Comparison of ENCODE assay signal across 1 cellular context in genomic region chr14:45134051-45134958, GRCh38.
TF ChIP-seq lines count a peak whose summit lies in the region.

FKBP3 (minus strand) TSS chr14:45134481; CDS start chr14:45134456, 25 bp downstream.

TF ChIP-seq in K562, 482 proteins besides CTCF, POLR2A, EP300 and RAD21 (continued from another document and continues in another):
- TF ChIP-seq ZNF253 (CRISPR knock-in tag; conservative IDR thresholded peaks at IDR 0.05) = no peak
- TF ChIP-seq SAP30 (IDR thresholded peaks at IDR 0.05; ENCODE audit: borderline replicate concordance, insufficient read depth, low read depth, low read length, poor library complexity, severe bottlenecking) = no peak
- TF ChIP-seq, protein P1, sequence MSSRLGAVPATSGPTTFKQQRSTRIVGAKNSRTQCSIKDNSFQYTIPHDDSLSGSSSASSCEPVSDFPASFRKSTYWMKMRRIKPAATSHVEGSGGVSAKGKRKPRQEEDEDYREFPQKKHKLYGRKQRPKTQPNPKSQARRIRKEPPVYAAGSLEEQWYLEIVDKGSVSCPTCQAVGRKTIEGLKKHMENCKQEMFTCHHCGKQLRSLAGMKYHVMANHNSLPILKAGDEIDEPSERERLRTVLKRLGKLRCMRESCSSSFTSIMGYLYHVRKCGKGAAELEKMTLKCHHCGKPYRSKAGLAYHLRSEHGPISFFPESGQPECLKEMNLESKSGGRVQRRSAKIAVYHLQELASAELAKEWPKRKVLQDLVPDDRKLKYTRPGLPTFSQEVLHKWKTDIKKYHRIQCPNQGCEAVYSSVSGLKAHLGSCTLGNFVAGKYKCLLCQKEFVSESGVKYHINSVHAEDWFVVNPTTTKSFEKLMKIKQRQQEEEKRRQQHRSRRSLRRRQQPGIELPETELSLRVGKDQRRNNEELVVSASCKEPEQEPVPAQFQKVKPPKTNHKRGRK (tag; IDR thresholded peaks at IDR 0.05) = no peak
- TF ChIP-seq SNRNP70 (optimal IDR thresholded peaks at IDR 0.05; ENCODE audit: low read depth, low read length) = no peak
- TF ChIP-seq ZC3H11A (IDR thresholded peaks at IDR 0.05; ENCODE audit: low read depth, low read length) = no peak
- no peak; the same call in 1 of the 2 replicates for TF ChIP-seq ESRRA (IDR thresholded peaks at IDR 0.05; ENCODE audit: borderline replicate concordance, low read depth)
- TF ChIP-seq ZNF766 (CRISPR knock-in tag; conservative IDR thresholded peaks at IDR 0.05) = no peak
- TF ChIP-seq FOS (IDR thresholded peaks at IDR 0.05; ENCODE audit: extremely low read depth, insufficient read length) = peak; percentile 72
- TF ChIP-seq, protein P2, sequence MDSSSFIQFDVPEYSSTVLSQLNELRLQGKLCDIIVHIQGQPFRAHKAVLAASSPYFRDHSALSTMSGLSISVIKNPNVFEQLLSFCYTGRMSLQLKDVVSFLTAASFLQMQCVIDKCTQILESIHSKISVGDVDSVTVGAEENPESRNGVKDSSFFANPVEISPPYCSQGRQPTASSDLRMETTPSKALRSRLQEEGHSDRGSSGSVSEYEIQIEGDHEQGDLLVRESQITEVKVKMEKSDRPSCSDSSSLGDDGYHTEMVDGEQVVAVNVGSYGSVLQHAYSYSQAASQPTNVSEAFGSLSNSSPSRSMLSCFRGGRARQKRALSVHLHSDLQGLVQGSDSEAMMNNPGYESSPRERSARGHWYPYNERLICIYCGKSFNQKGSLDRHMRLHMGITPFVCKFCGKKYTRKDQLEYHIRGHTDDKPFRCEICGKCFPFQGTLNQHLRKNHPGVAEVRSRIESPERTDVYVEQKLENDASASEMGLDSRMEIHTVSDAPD (CRISPR knock-in tag; IDR thresholded peaks at IDR 0.05) = no peak
- TF ChIP-seq ZFP36 (IDR thresholded peaks at IDR 0.05; ENCODE audit: low read depth, low read length, partially characterized antibody) = no peak
- no peak for TF ChIP-seq RFX1 (IDR thresholded peaks at IDR 0.05)
- TF ChIP-seq PURB (CRISPR knock-in tag; IDR thresholded peaks at IDR 0.05; ENCODE audit: low read depth) = no peak
- no peak for TF ChIP-seq ARHGAP35 (IDR thresholded peaks at IDR 0.05; ENCODE audit: partially characterized antibody)
- peak; percentile 74 for TF ChIP-seq TAF1 (IDR thresholded peaks at IDR 0.05; ENCODE audit: control insufficient read depth, extremely low read depth, insufficient read depth, low read length, severe bottlenecking)
- no peak for TF ChIP-seq HDAC6 (IDR thresholded peaks at IDR 0.05; ENCODE audit: low read depth, low read length)
- TF ChIP-seq NCOA6 (IDR thresholded peaks at IDR 0.05) = no peak
- no peak for TF ChIP-seq ZFP91 (CRISPR knock-in tag; IDR thresholded peaks at IDR 0.05)
- no peak for TF ChIP-seq PTTG1 (tag; IDR thresholded peaks at IDR 0.05; ENCODE audit: low read depth)
- no peak for TF ChIP-seq ETV5 (CRISPR knock-in tag; IDR thresholded peaks at IDR 0.05; ENCODE audit: low read depth)
- no peak for TF ChIP-seq FOXA3 (CRISPR knock-in tag; conservative IDR thresholded peaks at IDR 0.05 in 1 of 2, IDR thresholded peaks at IDR 0.05 in 1 of 2)
- TF ChIP-seq PHF8 (IDR thresholded peaks at IDR 0.05; ENCODE audit: borderline replicate concordance, low read length) = peak; percentile 78
- TF ChIP-seq SP1 (CRISPR knock-in tag; IDR thresholded peaks at IDR 0.05) = no peak; the same call in 1 of the 2 replicates
- TF ChIP-seq, protein P3, sequence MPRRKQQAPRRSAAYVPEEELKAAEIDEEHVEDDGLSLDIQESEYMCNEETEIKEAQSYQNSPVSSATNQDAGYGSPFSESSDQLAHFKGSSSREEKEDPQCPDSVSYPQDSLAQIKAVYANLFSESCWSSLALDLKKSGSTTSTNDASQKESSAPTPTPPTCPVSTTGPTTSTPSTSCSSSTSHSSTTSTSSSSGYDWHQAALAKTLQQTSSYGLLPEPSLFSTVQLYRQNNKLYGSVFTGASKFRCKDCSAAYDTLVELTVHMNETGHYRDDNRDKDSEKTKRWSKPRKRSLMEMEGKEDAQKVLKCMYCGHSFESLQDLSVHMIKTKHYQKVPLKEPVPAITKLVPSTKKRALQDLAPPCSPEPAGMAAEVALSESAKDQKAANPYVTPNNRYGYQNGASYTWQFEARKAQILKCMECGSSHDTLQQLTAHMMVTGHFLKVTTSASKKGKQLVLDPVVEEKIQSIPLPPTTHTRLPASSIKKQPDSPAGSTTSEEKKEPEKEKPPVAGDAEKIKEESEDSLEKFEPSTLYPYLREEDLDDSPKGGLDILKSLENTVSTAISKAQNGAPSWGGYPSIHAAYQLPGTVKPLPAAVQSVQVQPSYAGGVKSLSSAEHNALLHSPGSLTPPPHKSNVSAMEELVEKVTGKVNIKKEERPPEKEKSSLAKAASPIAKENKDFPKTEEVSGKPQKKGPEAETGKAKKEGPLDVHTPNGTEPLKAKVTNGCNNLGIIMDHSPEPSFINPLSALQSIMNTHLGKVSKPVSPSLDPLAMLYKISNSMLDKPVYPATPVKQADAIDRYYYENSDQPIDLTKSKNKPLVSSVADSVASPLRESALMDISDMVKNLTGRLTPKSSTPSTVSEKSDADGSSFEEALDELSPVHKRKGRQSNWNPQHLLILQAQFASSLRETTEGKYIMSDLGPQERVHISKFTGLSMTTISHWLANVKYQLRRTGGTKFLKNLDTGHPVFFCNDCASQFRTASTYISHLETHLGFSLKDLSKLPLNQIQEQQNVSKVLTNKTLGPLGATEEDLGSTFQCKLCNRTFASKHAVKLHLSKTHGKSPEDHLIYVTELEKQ (CRISPR knock-in tag; IDR thresholded peaks at IDR 0.05) = no peak
- TF ChIP-seq E4F1 (CRISPR knock-in tag; IDR thresholded peaks at IDR 0.05; ENCODE audit: borderline replicate concordance) = no peak
- no peak for TF ChIP-seq GATAD2A (IDR thresholded peaks at IDR 0.05)
- peak; percentile 12 for TF ChIP-seq CCNT2 (IDR thresholded peaks at IDR 0.05; ENCODE audit: borderline replicate concordance, extremely low read depth, insufficient read length, low read depth, low read length)
- TF ChIP-seq ZNF696 (CRISPR knock-in tag; conservative IDR thresholded peaks at IDR 0.05) = no peak
- TF ChIP-seq NR1H2 (CRISPR knock-in tag; IDR thresholded peaks at IDR 0.05) = no peak
- no peak for TF ChIP-seq KDM2B (CRISPR knock-in tag; IDR thresholded peaks at IDR 0.05)
- no peak for TF ChIP-seq SMARCC2 (IDR thresholded peaks at IDR 0.05; ENCODE audit: low read depth)
- TF ChIP-seq, protein P4, sequence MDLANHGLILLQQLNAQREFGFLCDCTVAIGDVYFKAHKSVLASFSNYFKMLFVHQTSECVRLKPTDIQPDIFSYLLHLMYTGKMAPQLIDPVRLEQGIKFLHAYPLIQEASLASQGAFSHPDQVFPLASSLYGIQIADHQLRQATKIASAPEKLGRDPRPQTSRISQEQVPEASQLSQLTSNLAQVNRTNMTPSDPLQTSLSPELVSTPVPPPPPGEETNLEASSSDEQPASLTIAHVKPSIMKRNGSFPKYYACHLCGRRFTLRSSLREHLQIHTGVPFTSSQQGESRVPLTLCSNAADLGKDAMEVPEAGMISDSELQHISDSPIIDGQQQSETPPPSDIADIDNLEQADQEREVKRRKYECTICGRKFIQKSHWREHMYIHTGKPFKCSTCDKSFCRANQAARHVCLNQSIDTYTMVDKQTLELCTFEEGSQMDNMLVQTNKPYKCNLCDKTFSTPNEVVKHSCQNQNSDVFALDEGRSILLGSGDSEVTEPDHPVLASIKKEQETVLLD (IDR thresholded peaks at IDR 0.05) = no peak
- no peak for TF ChIP-seq GABPB2 (CRISPR knock-in tag; conservative IDR thresholded peaks at IDR 0.05)
- no peak for TF ChIP-seq PRPF4 (IDR thresholded peaks at IDR 0.05; ENCODE audit: insufficient read depth, low read depth, low read length, poor library complexity, severe bottlenecking)
- TF ChIP-seq GATAD2B (IDR thresholded peaks at IDR 0.05; ENCODE audit: borderline replicate concordance) = no peak
- TF ChIP-seq TAL1 (IDR thresholded peaks at IDR 0.05) = peak; percentile 3; the same call in 1 of the 2 replicates
- TF ChIP-seq, protein P5, sequence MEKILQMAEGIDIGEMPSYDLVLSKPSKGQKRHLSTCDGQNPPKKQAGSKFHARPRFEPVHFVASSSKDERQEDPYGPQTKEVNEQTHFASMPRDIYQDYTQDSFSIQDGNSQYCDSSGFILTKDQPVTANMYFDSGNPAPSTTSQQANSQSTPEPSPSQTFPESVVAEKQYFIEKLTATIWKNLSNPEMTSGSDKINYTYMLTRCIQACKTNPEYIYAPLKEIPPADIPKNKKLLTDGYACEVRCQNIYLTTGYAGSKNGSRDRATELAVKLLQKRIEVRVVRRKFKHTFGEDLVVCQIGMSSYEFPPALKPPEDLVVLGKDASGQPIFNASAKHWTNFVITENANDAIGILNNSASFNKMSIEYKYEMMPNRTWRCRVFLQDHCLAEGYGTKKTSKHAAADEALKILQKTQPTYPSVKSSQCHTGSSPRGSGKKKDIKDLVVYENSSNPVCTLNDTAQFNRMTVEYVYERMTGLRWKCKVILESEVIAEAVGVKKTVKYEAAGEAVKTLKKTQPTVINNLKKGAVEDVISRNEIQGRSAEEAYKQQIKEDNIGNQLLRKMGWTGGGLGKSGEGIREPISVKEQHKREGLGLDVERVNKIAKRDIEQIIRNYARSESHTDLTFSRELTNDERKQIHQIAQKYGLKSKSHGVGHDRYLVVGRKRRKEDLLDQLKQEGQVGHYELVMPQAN (IDR thresholded peaks at IDR 0.05; ENCODE audit: borderline replicate concordance) = peak; percentile 63
- TF ChIP-seq ELK1 (CRISPR knock-in tag; IDR thresholded peaks at IDR 0.05) = no peak
- TF ChIP-seq HLTF (IDR thresholded peaks at IDR 0.05) = no peak
- TF ChIP-seq PHTF2 (CRISPR knock-in tag; IDR thresholded peaks at IDR 0.05) = no peak
- TF ChIP-seq ZNF764 (CRISPR knock-in tag; IDR thresholded peaks at IDR 0.05; ENCODE audit: low read depth) = no peak
- TF ChIP-seq CBX8 (IDR thresholded peaks at IDR 0.05; ENCODE audit: borderline replicate concordance, extremely low read depth, low read depth, low read length, poor library complexity, severe bottlenecking) = no peak
